20 cellular contexts compared by ENCODE assay signal in genomic region chr6:3361312-3362037, GRCh38.
DNase-seq lines count a peak whose midpoint lies in the region; ATAC-seq, FAIRE-seq and TF ChIP-seq lines count a peak whose summit lies in the region.
"Had no signal": no experiment of that assay in that cellular context is flagged by ENCODE, and none has a peak within 500 bp of the region (broad histone marks: within the 10 kb centered on the region; RNA-seq: fewer than 3 reads in every experiment).

No MANE protein-coding gene starts in this region.

- no peak overlapping the region for H2AFZ ChIP-seq in GM23338

- H3K4me3 ChIP-seq in GM23338 = no peak overlapping the region
- no peak overlapping the region for H3K4me3 ChIP-seq in small intestine (ENCODE audit: low read depth in 1 of 2, low read length in 2 of 2)

- no peaks in the 10 kb centered on the region; the same call in 2 of the 3 replicates for H3K9me3 Mint-ChIP-seq in GM23338
- H3K9me3 Mint-ChIP-seq in glutamatergic neuron (ENCODE audit: unreplicated experiment) = peaks cover 25% of the 10 kb centered on the region
- H3K9me3 Mint-ChIP-seq: CD4-positive, CD25-positive, alpha-beta regulatory T cell had no signal

- ATAC-seq in GM23338 = no peak
- ATAC-seq: HCT116 had no signal

- H3K27ac Mint-ChIP-seq in GM23338 (peak overlapping the region; percentile 4; the same call in 1 of the 2 replicates), glutamatergic neuron (ENCODE audit: unreplicated experiment) (peak overlapping the region; percentile 83)
- H3K27ac Mint-ChIP-seq: CD4-positive, CD25-positive, alpha-beta regulatory T cell had no signal

- H3K36me3 Mint-ChIP-seq in GM23338 (ENCODE audit: low read depth) (peaks cover 15% of the 10 kb centered on the region), glutamatergic neuron (ENCODE audit: unreplicated experiment) (no peaks in the 10 kb centered on the region)
- H3K36me3 Mint-ChIP-seq: CD4-positive, CD25-positive, alpha-beta regulatory T cell had no signal

- 67 to 81% (median 68%) methylated on average over 14 of the region's 14 CpGs for WGBS in small intestine, 3 donors

- no peak for FAIRE-seq in small intestine (lab: Jason Lieb, UNC)

- TF ChIP-seq CTCF in GM23338 (conservative IDR thresholded peaks at IDR 0.05; ENCODE audit: low read depth in 2 of 2) = no peak
- no peak for TF ChIP-seq CTCF in glutamatergic neuron (IDR thresholded peaks at IDR 0.05; ENCODE audit: partially characterized antibody, unreplicated experiment)

- H3K79me2 ChIP-seq in GM23338 (replicated peaks; ENCODE audit: insufficient read depth) = peaks cover 36% of the 10 kb centered on the region

- H3K4me2 ChIP-seq in GM23338 = no peak overlapping the region

- no peak overlapping the region for H3K4me3 Mint-ChIP-seq in GM23338
- H3K4me3 Mint-ChIP-seq in glutamatergic neuron (ENCODE audit: unreplicated experiment) = peak overlapping the region; percentile 68
- H3K4me3 Mint-ChIP-seq: CD4-positive, CD25-positive, alpha-beta regulatory T cell had no signal

- H3K9me2 ChIP-seq in GM23338 (ENCODE audit: insufficient read depth) = no peaks in the 10 kb centered on the region

- H3K4me1 ChIP-seq in GM23338 (ENCODE audit: insufficient read depth) (peaks cover 17% of the 10 kb centered on the region), small intestine (ENCODE audit: control insufficient read depth in 2 of 2, insufficient read depth in 1 of 2, low read depth in 1 of 2, low read length in 1 of 2) (peaks cover 3 to 16% of the 10 kb centered on the region in 2 donors)

- peaks cover 12% of the 10 kb centered on the region for H3K27me3 Mint-ChIP-seq in GM23338 (ENCODE audit: insufficient read depth, low read depth, poor library complexity)
- peaks cover 22% of the 10 kb centered on the region for H3K27me3 Mint-ChIP-seq in glutamatergic neuron (ENCODE audit: unreplicated experiment)

- H3K36me3 ChIP-seq in GM23338 (ENCODE audit: insufficient read depth) = no peaks in the 10 kb centered on the region
- H3K36me3 ChIP-seq in small intestine (ENCODE audit: control insufficient read depth in 2 of 2, insufficient read depth in 2 of 2, low read length in 2 of 2) = no peaks in the 10 kb centered on the region

- H3K4me1 Mint-ChIP-seq in GM23338 (peaks cover 65% of the 10 kb centered on the region), glutamatergic neuron (ENCODE audit: low read depth, unreplicated experiment) (peaks cover 78% of the 10 kb centered on the region)

- no peak for DNase-seq in GM23338 (ENCODE audit: low spot score)
- DNase-seq in NCI-H2171 treated with DMSO at 0.1 percent for 48 hours (lab: John Stamatoyannopoulos, UW) = peak; percentile 98
- DNase-seq in glutamatergic neuron = no peak
- peak; percentile 36 for DNase-seq in small intestine
- DNase-seq in kidney glomerular epithelial cell (lab: John Stamatoyannopoulos, UW) = no peak
- no peak for DNase-seq in germinal center (ENCODE audit: low spot score)
- no peak for DNase-seq in Kasumi-1 (lab: John Stamatoyannopoulos, UW)
- DNase-seq: ACHN; AML-193; Caco-2; CD4-positive, CD25-positive, alpha-beta regulatory T cell; DMS153; KBM-7; NCI-H1436 treated with DMSO at 0.1 percent for 48 hours; NCI-H2081 treated with DMSO at 0.1 percent for 48 hours; NCI-H69; OCI-M1; RPMI8226 had no signal

- H3K9me3 ChIP-seq in small intestine (ENCODE audit: control insufficient read depth, low read depth) = no peaks in the 10 kb centered on the region
- H3K9me3 ChIP-seq: Caco-2 had no signal

- H3K27ac ChIP-seq in GM23338 (ENCODE audit: low read depth) (no peak overlapping the region), small intestine (ENCODE audit: low read depth in 1 of 2, low read length in 1 of 2) (no peak overlapping the region)
- H3K27ac ChIP-seq: HL-60 had no signal

- H4K20me1 ChIP-seq in GM23338 (replicated peaks; ENCODE audit: insufficient read depth) = peaks cover 5% of the 10 kb centered on the region; the same call in 1 of the 2 replicates

- H3K27me3 ChIP-seq in GM23338 (ENCODE audit: insufficient read depth) = no peaks in the 10 kb centered on the region
- H3K27me3 ChIP-seq in small intestine (ENCODE audit: control insufficient read depth in 2 of 2, insufficient read depth in 2 of 2, low read length in 2 of 2) = no peaks in the 10 kb centered on the region

- peaks cover 11% of the 10 kb centered on the region; the same call in 1 of the 2 replicates for H3F3A ChIP-seq in GM23338 (replicated peaks; ENCODE audit: low read depth)

TF ChIP-seq in GM23338, 12 proteins besides CTCF, POLR2A, EP300 and RAD21:
- TF ChIP-seq, protein P1, sequence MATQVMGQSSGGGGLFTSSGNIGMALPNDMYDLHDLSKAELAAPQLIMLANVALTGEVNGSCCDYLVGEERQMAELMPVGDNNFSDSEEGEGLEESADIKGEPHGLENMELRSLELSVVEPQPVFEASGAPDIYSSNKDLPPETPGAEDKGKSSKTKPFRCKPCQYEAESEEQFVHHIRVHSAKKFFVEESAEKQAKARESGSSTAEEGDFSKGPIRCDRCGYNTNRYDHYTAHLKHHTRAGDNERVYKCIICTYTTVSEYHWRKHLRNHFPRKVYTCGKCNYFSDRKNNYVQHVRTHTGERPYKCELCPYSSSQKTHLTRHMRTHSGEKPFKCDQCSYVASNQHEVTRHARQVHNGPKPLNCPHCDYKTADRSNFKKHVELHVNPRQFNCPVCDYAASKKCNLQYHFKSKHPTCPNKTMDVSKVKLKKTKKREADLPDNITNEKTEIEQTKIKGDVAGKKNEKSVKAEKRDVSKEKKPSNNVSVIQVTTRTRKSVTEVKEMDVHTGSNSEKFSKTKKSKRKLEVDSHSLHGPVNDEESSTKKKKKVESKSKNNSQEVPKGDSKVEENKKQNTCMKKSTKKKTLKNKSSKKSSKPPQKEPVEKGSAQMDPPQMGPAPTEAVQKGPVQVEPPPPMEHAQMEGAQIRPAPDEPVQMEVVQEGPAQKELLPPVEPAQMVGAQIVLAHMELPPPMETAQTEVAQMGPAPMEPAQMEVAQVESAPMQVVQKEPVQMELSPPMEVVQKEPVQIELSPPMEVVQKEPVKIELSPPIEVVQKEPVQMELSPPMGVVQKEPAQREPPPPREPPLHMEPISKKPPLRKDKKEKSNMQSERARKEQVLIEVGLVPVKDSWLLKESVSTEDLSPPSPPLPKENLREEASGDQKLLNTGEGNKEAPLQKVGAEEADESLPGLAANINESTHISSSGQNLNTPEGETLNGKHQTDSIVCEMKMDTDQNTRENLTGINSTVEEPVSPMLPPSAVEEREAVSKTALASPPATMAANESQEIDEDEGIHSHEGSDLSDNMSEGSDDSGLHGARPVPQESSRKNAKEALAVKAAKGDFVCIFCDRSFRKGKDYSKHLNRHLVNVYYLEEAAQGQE (IDR thresholded peaks at IDR 0.05; ENCODE audit: unreplicated experiment) = no peak
- TF ChIP-seq ZNF331 (CRISPR knock-in tag; IDR thresholded peaks at IDR 0.05; ENCODE audit: low read depth) (no peak), POLR2AphosphoS5 (IDR thresholded peaks at IDR 0.05; ENCODE audit: low read depth) (no peak), EZH2phosphoT487 (IDR thresholded peaks at IDR 0.05; ENCODE audit: unreplicated experiment) (no peak)

Comparison
In these comparisons a context has a peak if more than half of its experiments do, and no peak if none do; other contexts are left out.
1. DNase-seq: peak in NCI-H2171 treated with DMSO at 0.1 percent for 48 hours (single experiment) and small intestine (single experiment); none in GM23338 (single experiment), glutamatergic neuron (single experiment), kidney glomerular epithelial cell (single experiment), germinal center (single experiment) and Kasumi-1 (0 of 2).